In genomic region chr16:23505942-23506605, GRCh38 we compare ENCODE assay signal across 10 cellular contexts. TPM values are rescaled to one million over a fixed set of nuclear protein-coding genes. Genes with fewer than 3 reads are reported as not detected.
A peak's percentile ranks its signal among the peaks of the same experiment; 100 is the strongest.
DNase-seq lines count a peak whose midpoint lies in the region; ATAC-seq, FAIRE-seq and TF ChIP-seq lines count a peak whose summit lies in the region.
"Had no signal": no experiment of that assay in that cellular context is flagged by ENCODE, and none has a peak within 500 bp of the region (broad histone marks: within the 10 kb centered on the region; RNA-seq: fewer than 3 reads in every experiment).

No MANE protein-coding gene starts in this region.

- POLR2A ChIA-PET in HEK293 (lab: Yijun Ruan, JAX) (no interaction called here), K562 (lab: Yijun Ruan, JAX) (interaction anchor here (0.6 to 2.1 kb wide), 4 partner anchors 8 to 24 kb away, joined by 3 to 9 read pairs (median 4); no protein-coding TSS in a partner anchor)

- TF ChIP-seq EP300 in K562 (IDR thresholded peaks at IDR 0.05; ENCODE audit: low read length), result no peak

- no peaks in the 10 kb centered on the region for H3K9me3 Mint-ChIP-seq in natural killer cell treated with Interleukin-12 subunit alpha and Interleukin-12 subunit beta and Interleukin-15 and Interleukin-18, amount 100 ng/mL, for 72 hours

- no TSS peak for BruUV-seq in K562 (replicated peaks; lab: Mats Ljungman, UMichigan)

- no peaks in the 10 kb centered on the region for H3K27me3 Mint-ChIP-seq in natural killer cell treated with Interleukin-12 subunit alpha and Interleukin-12 subunit beta and Interleukin-15 and Interleukin-18, amount 100 ng/mL, for 72 hours

- CTCF ChIA-PET in HEK293 (lab: Yijun Ruan, JAX), result interaction anchor here (1.0 kb wide), 1 partner anchor 44 kb away, joined by 3 read pairs; no protein-coding TSS in a partner anchor
- CTCF ChIA-PET in K562 (lab: Yijun Ruan, JAX; ENCODE audit: low intra/inter-chr PET ratio), result no interaction called here

- peak; percentile 30 for DNase-seq in EH (ENCODE audit: low read depth)
- DNase-seq in K562 (ENCODE audit: extremely low read depth in 1 of 4, low spot score in 3 of 4), result peak in 2 of 4 experiments; percentile 28 to 38
- no peak for DNase-seq in natural killer cell treated with Interleukin-12 subunit alpha and Interleukin-12 subunit beta and Interleukin-15 and Interleukin-18, amount 100 ng/mL, for 72 hours (ENCODE audit: low spot score)
- DNase-seq in HT-29 (ENCODE audit: low spot score), result no peak
- no peak for DNase-seq in occipital lobe (lab: John Stamatoyannopoulos, UW)
- DNase-seq: activated T-cell treated with anti-CD3 and anti-CD28 coated beads, Interleukin-2, amount 50 U/mL, for 72 hours; NCI-H69 had no signal

- peak; percentile 65 for FAIRE-seq in K562 (lab: Jason Lieb, UNC)

- intact Hi-C loops in K562 (cut with micrococcal nuclease), result loop anchor here (5.0 kb wide), 1 partner anchor 69 kb away; no protein-coding TSS in a partner anchor

- H3K9ac ChIP-seq in K562 (ENCODE audit: insufficient read depth in 1 of 2, low read depth in 2 of 2, low read length in 2 of 2), result peak overlapping the region in 1 of 2 experiments; percentile 65; a peak in 2 of 4 replicates

- peak in 1 of 2 experiments; percentile 31; a peak in 2 of 4 replicates for TF ChIP-seq RAD21 in K562 (CRISPR knock-in tag; conservative IDR thresholded peaks at IDR 0.05 in 1 of 2, IDR thresholded peaks at IDR 0.05 in 1 of 2)

- WGBS in K562 (ENCODE audit: insufficient coverage, low coverage, missing lambda C conversion rate), result 55% methylated on average over 4 of the region's 5 CpGs

- H2AFZ ChIP-seq in K562 (ENCODE audit: low read depth, low read length), result no peak overlapping the region

- no peak overlapping the region for H3K27ac ChIP-seq in HEK293 (ENCODE audit: extremely low read depth, low read depth, low read length)
- no peak overlapping the region for H3K27ac ChIP-seq in K562 (ENCODE audit: extremely low read depth, low read depth, low read length)

- H3K79me2 ChIP-seq in K562 (ENCODE audit: control insufficient read depth, insufficient read depth, low read length), result peaks cover 92% of the 10 kb centered on the region

- H3K27me3 ChIP-seq in K562 (ENCODE audit: control insufficient read depth in 2 of 2, insufficient read depth in 2 of 2, low read length in 2 of 2), result no peaks in the 10 kb centered on the region

- peaks cover 0 to 3% of the 10 kb centered on the region in 2 experiments; a peak in 2 of 3 replicates for H3K36me3 ChIP-seq in HEK293 (ENCODE audit: control insufficient read depth in 2 of 2, insufficient read depth in 1 of 2, low read length in 2 of 2)
- peaks cover 45% of the 10 kb centered on the region for H3K36me3 ChIP-seq in K562 (ENCODE audit: control insufficient read depth, insufficient read depth, low read length)

- H3K4me2 ChIP-seq in K562 (ENCODE audit: insufficient read depth, low read length), result peak overlapping the region; percentile 41

- H3K4me3 ChIP-seq in HEK293 (ENCODE audit: low read depth, low read length) (no peak overlapping the region), K562 (no peak overlapping the region)

- peak overlapping the region in 1 of 2 donors; percentile 88 for H3K27ac Mint-ChIP-seq in natural killer cell treated with Interleukin-12 subunit alpha and Interleukin-12 subunit beta and Interleukin-15 and Interleukin-18, amount 100 ng/mL, for 72 hours

- H4K20me1 ChIP-seq in K562 (replicated peaks; ENCODE audit: control insufficient read depth, insufficient read depth, low read length), result peaks cover 45% of the 10 kb centered on the region

- peaks cover 7% of the 10 kb centered on the region for H3K36me3 Mint-ChIP-seq in natural killer cell treated with Interleukin-12 subunit alpha and Interleukin-12 subunit beta and Interleukin-15 and Interleukin-18, amount 100 ng/mL, for 72 hours

- H3K4me1 ChIP-seq in HEK293 (ENCODE audit: control insufficient read depth, insufficient read depth, low read length) (peaks cover 13% of the 10 kb centered on the region), K562 (replicated peaks in 1 of 2; ENCODE audit: control insufficient read depth in 2 of 2, insufficient read depth in 2 of 2, low read length in 2 of 2) (peaks cover 38 to 50% of the 10 kb centered on the region in 2 experiments; a peak in 4 of 5 replicates)

- H3K4me3 Mint-ChIP-seq in natural killer cell treated with Interleukin-12 subunit alpha and Interleukin-12 subunit beta and Interleukin-15 and Interleukin-18, amount 100 ng/mL, for 72 hours, result peak overlapping the region; percentile 36

- H3K9me3 ChIP-seq in HEK293 (ENCODE audit: control insufficient read depth, insufficient read depth, low read depth, low read length) (no peaks in the 10 kb centered on the region), K562 (replicated peaks; ENCODE audit: control insufficient read depth, insufficient read depth, low read depth, low read length) (no peaks in the 10 kb centered on the region)

- ATAC-seq in K562, result peak; percentile 44
- no peak for ATAC-seq in natural killer cell treated with Interleukin-12 subunit alpha and Interleukin-12 subunit beta and Interleukin-15 and Interleukin-18, amount 100 ng/mL, for 72 hours
- ATAC-seq in HG02763 (IDR thresholded peaks at IDR 0.05; ENCODE audit: unreplicated experiment), result no peak
- no peak for ATAC-seq in GM19395 (IDR thresholded peaks at IDR 0.05; ENCODE audit: unreplicated experiment)
- ATAC-seq: activated T-cell treated with anti-CD3 and anti-CD28 coated beads, Interleukin-2, amount 50 U/mL, for 72 hours had no signal

- in situ Hi-C loops in K562 (cut with MboI), result no loop called here

- no peak for TF ChIP-seq POLR2A in K562 (conservative IDR thresholded peaks at IDR 0.05)

- H3K4me1 Mint-ChIP-seq in natural killer cell treated with Interleukin-12 subunit alpha and Interleukin-12 subunit beta and Interleukin-15 and Interleukin-18, amount 100 ng/mL, for 72 hours (ENCODE audit: low read depth in 2 of 2), result peaks cover 52 to 70% of the 10 kb centered on the region in 2 donors

- H3K9me1 ChIP-seq in K562 (ENCODE audit: control insufficient read depth, insufficient read depth, low read length), result peaks cover 18% of the 10 kb centered on the region

- TF ChIP-seq CTCF in HEK293 (tag by site-specific recombination; IDR thresholded peaks at IDR 0.05), result no peak
- peak in 2 of 3 experiments; percentile 5 to 31; a peak in 2 of 6 replicates for TF ChIP-seq CTCF in K562 (IDR thresholded peaks at IDR 0.05 in 2 of 3, conservative IDR thresholded peaks at IDR 0.05 in 1 of 3; ENCODE audit: insufficient read depth in 2 of 3, low read depth in 1 of 3, low read length in 3 of 3)

RNA-seq across cellular contexts. Expression of gene GGA2, which starts 4.2 kb away (rescaled TPM):
- 367 and 371 TPM in 2 replicates for total RNA-seq in K562 (2011; cell fraction: chromatin; rRNA removed; ENCODE audit: low replicate concordance)
- 182 and 192 TPM in 2 replicates for total RNA-seq in K562 (2011; cell fraction: nucleolus; rRNA removed)
- 271 and 359 TPM in 2 replicates for total RNA-seq in K562 (2011; cell fraction: nucleoplasm; rRNA removed)
- total RNA-seq in K562 (2014; rRNA removed), result 53.3 and 66.3 TPM in 2 replicates
- 64.5 and 78.7 TPM in 2 replicates for total RNA-seq in K562 (2014; rRNA removed; fragmentation: Illumina TruSeq; extraction: Trizol)
- 53.6 and 63.0 TPM in 2 replicates for total RNA-seq in K562 (2015; rRNA removed; fragmentation: Illumina TruSeq; extraction: Trizol)
- 88.9 and 93.1 TPM in 2 replicates for total RNA-seq in K562 (2021)
- polyA plus RNA-seq in K562 (2011; rRNA removed), result 97.5 and 110 TPM in 2 replicates
- 43.4 and 61.3 TPM in 2 replicates for polyA plus RNA-seq in K562 (2011; cell fraction: cytosol; rRNA removed)
- polyA plus RNA-seq in K562 (2011; cell fraction: nucleus; rRNA removed), result 220 and 244 TPM in 2 replicates
- polyA plus RNA-seq in K562 (2012), result 54.5 and 77.0 TPM in 2 replicates
- 99.9 and 133 TPM in 2 replicates for polyA plus RNA-seq in K562 (2014; fragmentation: Illumina TruSeq; extraction: Trizol)
- 10 to 100 TPM; 11.9 to 15.7 TPM for polyA plus RNA-seq in K562 (2014; fragmentation: Nextera tagmentation; extraction: Ambion mirVana)
- polyA plus RNA-seq in K562 (2014; rRNA removed), result 74.6 and 78.4 TPM in 2 replicates
- polyA minus RNA-seq in K562 (2011; rRNA and poly(A)+ RNA removed), result 87.4 and 89.5 TPM in 2 replicates
- polyA minus RNA-seq in K562 (2011; cell fraction: cytosol; rRNA and poly(A)+ RNA removed), result 36.8 and 46.2 TPM in 2 replicates
- polyA minus RNA-seq in K562 (2011; cell fraction: nucleus; rRNA and poly(A)+ RNA removed), result 56.7 and 77.6 TPM in 2 replicates
- 10 to 100 TPM; 61.0 to 97.3 TPM for total RNA-seq in natural killer cell treated with Interleukin-12 subunit alpha and Interleukin-12 subunit beta and Interleukin-15 and Interleukin-18, amount 100 ng/mL, for 72 hours
- total RNA-seq in HT-29 (2014; rRNA removed; shearing (Covaris generic)), result 25.9 and 45.9 TPM in 2 replicates
- total RNA-seq in occipital lobe, result 27.8 TPM

RNA-seq across cellular contexts. Expression of gene EARS2, which starts 51.1 kb away (rescaled TPM):
- total RNA-seq in K562 (2011; cell fraction: chromatin; rRNA removed; ENCODE audit: low replicate concordance), result 61.3 and 143 TPM in 2 replicates
- 97.4 and 101 TPM in 2 replicates for total RNA-seq in K562 (2011; cell fraction: nucleolus; rRNA removed)
- total RNA-seq in K562 (2011; cell fraction: nucleoplasm; rRNA removed), result 85.9 and 96.5 TPM in 2 replicates
- total RNA-seq in K562 (2014; rRNA removed) (31.3 and 40.7 TPM in 2 replicates), K562 (2014; rRNA removed; fragmentation: Illumina TruSeq; extraction: Trizol) (38.2 and 42.1 TPM in 2 replicates), K562 (2015; rRNA removed; fragmentation: Illumina TruSeq; extraction: Trizol) (39.9 and 41.7 TPM in 2 replicates), K562 (2021) (35.7 and 35.9 TPM in 2 replicates), occipital lobe (29.3 TPM)
- polyA plus RNA-seq in K562 (2011; rRNA removed) (57.4 and 63.3 TPM in 2 replicates), K562 (2014; fragmentation: Illumina TruSeq; extraction: Trizol) (46.6 and 58.6 TPM in 2 replicates), K562 (2014; fragmentation: Nextera tagmentation; extraction: Ambion mirVana) (10 to 100 TPM; 17.6 to 20.4 TPM), K562 (2014; rRNA removed) (36.3 and 43.2 TPM in 2 replicates)
- 80.9 and 118 TPM in 2 replicates for polyA plus RNA-seq in K562 (2011; cell fraction: cytosol; rRNA removed)
- polyA plus RNA-seq in K562 (2011; cell fraction: nucleus; rRNA removed), result 62.7 and 98.7 TPM in 2 replicates
- polyA plus RNA-seq in K562 (2012), result 17.5 and 29.5 TPM in 2 replicates
- 78.2 and 79.2 TPM in 2 replicates for polyA minus RNA-seq in K562 (2011; rRNA and poly(A)+ RNA removed)
- 41.2 and 58.2 TPM in 2 replicates for polyA minus RNA-seq in K562 (2011; cell fraction: cytosol; rRNA and poly(A)+ RNA removed)
- 39.6 and 57.3 TPM in 2 replicates for polyA minus RNA-seq in K562 (2011; cell fraction: nucleus; rRNA and poly(A)+ RNA removed)
- total RNA-seq in natural killer cell treated with Interleukin-12 subunit alpha and Interleukin-12 subunit beta and Interleukin-15 and Interleukin-18, amount 100 ng/mL, for 72 hours, result 10 to 100 TPM; 19.2 to 34.9 TPM
- 64.7 and 83.3 TPM in 2 replicates for total RNA-seq in HT-29 (2014; rRNA removed; shearing (Covaris generic))

RNA-seq across cellular contexts. Expression of gene UBFD1, which starts 51.5 kb away (rescaled TPM):
- total RNA-seq in K562 (2011; cell fraction: chromatin; rRNA removed; ENCODE audit: low replicate concordance), result 119 and 132 TPM in 2 replicates
- total RNA-seq in K562 (2011; cell fraction: nucleolus; rRNA removed), result 81.9 and 104 TPM in 2 replicates
- total RNA-seq in K562 (2011; cell fraction: nucleoplasm; rRNA removed), result 134 and 172 TPM in 2 replicates
- total RNA-seq in K562 (2014; rRNA removed) (66.2 and 91.7 TPM in 2 replicates), K562 (2014; rRNA removed; fragmentation: Illumina TruSeq; extraction: Trizol) (31.0 and 34.6 TPM in 2 replicates), K562 (2015; rRNA removed; fragmentation: Illumina TruSeq; extraction: Trizol) (25.5 and 26.3 TPM in 2 replicates), K562 (2021) (65.6 and 68.1 TPM in 2 replicates), occipital lobe (62.2 TPM)
- polyA plus RNA-seq in K562 (2011; rRNA removed) (51.3 and 53.2 TPM in 2 replicates), K562 (2014; fragmentation: Illumina TruSeq; extraction: Trizol) (29.0 and 34.0 TPM in 2 replicates), K562 (2014; fragmentation: Nextera tagmentation; extraction: Ambion mirVana) (10 to 100 TPM; 10.7 to 11.0 TPM), K562 (2014; rRNA removed) (47.9 and 58.8 TPM in 2 replicates)
- polyA plus RNA-seq in K562 (2011; cell fraction: cytosol; rRNA removed), result 45.2 and 62.5 TPM in 2 replicates
- 77.7 and 83.6 TPM in 2 replicates for polyA plus RNA-seq in K562 (2011; cell fraction: nucleus; rRNA removed)
- polyA plus RNA-seq in K562 (2012), result 29.3 and 42.1 TPM in 2 replicates
- polyA minus RNA-seq in K562 (2011; rRNA and poly(A)+ RNA removed), result 44.9 and 47.1 TPM in 2 replicates
- polyA minus RNA-seq in K562 (2011; cell fraction: cytosol; rRNA and poly(A)+ RNA removed), result 22.3 and 28.6 TPM in 2 replicates
- 43.6 and 61.6 TPM in 2 replicates for polyA minus RNA-seq in K562 (2011; cell fraction: nucleus; rRNA and poly(A)+ RNA removed)
- 10 to 100 TPM; 53.8 to 87.1 TPM for total RNA-seq in natural killer cell treated with Interleukin-12 subunit alpha and Interleukin-12 subunit beta and Interleukin-15 and Interleukin-18, amount 100 ng/mL, for 72 hours
- total RNA-seq in HT-29 (2014; rRNA removed; shearing (Covaris generic)), result 67.3 and 94.4 TPM in 2 replicates

RNA-seq across cellular contexts. Expression of gene COG7, which starts 53.1 kb away (rescaled TPM):
- total RNA-seq in K562 (2011; cell fraction: chromatin; rRNA removed; ENCODE audit: low replicate concordance), result 130 and 148 TPM in 2 replicates
- 64.2 and 80.3 TPM in 2 replicates for total RNA-seq in K562 (2011; cell fraction: nucleolus; rRNA removed)
- total RNA-seq in K562 (2011; cell fraction: nucleoplasm; rRNA removed), result 81.6 and 84.3 TPM in 2 replicates
- total RNA-seq in K562 (2014; rRNA removed) (10.3 and 15.6 TPM in 2 replicates), K562 (2014; rRNA removed; fragmentation: Illumina TruSeq; extraction: Trizol) (10.1 and 12.6 TPM in 2 replicates), K562 (2015; rRNA removed; fragmentation: Illumina TruSeq; extraction: Trizol) (15.1 and 17.4 TPM in 2 replicates), K562 (2021) (15.7 and 16.0 TPM in 2 replicates), occipital lobe (16.7 TPM)
- polyA plus RNA-seq in K562 (2011; rRNA removed) (17.4 and 33.4 TPM in 2 replicates), K562 (2014; fragmentation: Illumina TruSeq; extraction: Trizol) (17.6 and 18.9 TPM in 2 replicates), K562 (2014; fragmentation: Nextera tagmentation; extraction: Ambion mirVana) (1 to 10 TPM; 3.8 to 7.6 TPM), K562 (2014; rRNA removed) (13.4 and 16.6 TPM in 2 replicates)
- polyA plus RNA-seq in K562 (2011; cell fraction: cytosol; rRNA removed), result 39.4 and 44.8 TPM in 2 replicates
- 62.0 and 68.1 TPM in 2 replicates for polyA plus RNA-seq in K562 (2011; cell fraction: nucleus; rRNA removed)
- 12.1 and 16.8 TPM in 2 replicates for polyA plus RNA-seq in K562 (2012)
- polyA minus RNA-seq in K562 (2011; rRNA and poly(A)+ RNA removed), result 28.9 and 31.1 TPM in 2 replicates
- 13.2 and 19.2 TPM in 2 replicates for polyA minus RNA-seq in K562 (2011; cell fraction: cytosol; rRNA and poly(A)+ RNA removed)
- polyA minus RNA-seq in K562 (2011; cell fraction: nucleus; rRNA and poly(A)+ RNA removed), result 18.8 and 25.3 TPM in 2 replicates
- 10 to 100 TPM; 21.9 to 28.2 TPM for total RNA-seq in natural killer cell treated with Interleukin-12 subunit alpha and Interleukin-12 subunit beta and Interleukin-15 and Interleukin-18, amount 100 ng/mL, for 72 hours
- total RNA-seq in HT-29 (2014; rRNA removed; shearing (Covaris generic)), result 17.5 and 18.3 TPM in 2 replicates
